In genomic region chr6:149316108-149316727, GRCh38 we compare ENCODE assay signal across 8 cellular contexts. TPM values are rescaled to one million over a fixed set of nuclear protein-coding genes. Genes with fewer than 3 reads are reported as not detected.
DNase-seq lines count a peak whose midpoint lies in the region; ATAC-seq lines count a peak whose summit lies in the region.

No MANE protein-coding gene starts in this region.

- H3K4me1 ChIP-seq in iPS-20b (ENCODE audit: insufficient read depth, low read length) = peaks cover 14% of the 10 kb centered on the region

- H3K9me3 ChIP-seq in iPS-20b (ENCODE audit: insufficient read depth, low read depth, low read length) = no peaks in the 10 kb centered on the region

- H3K36me3 ChIP-seq in iPS-20b (ENCODE audit: insufficient read depth, low read depth, low read length) = no peaks in the 10 kb centered on the region

- peaks cover 21% of the 10 kb centered on the region for H3K36me3 Mint-ChIP-seq in activated T-helper 2 cell treated with anti-CD3 and anti-CD28 coated beads, Interferon-gamma antibody, Interleukin-2, Interleukin-4, amounts not matched to agents 10 μg/mL and 5 μg/mL and 100 μg/mL, durations not matched to agents 14 hours and 24 hours and 36 hours (ENCODE audit: low read depth)

- no peak for ATAC-seq in stimulated activated naive CD8-positive, alpha-beta T cell treated with anti-CD3 and anti-CD28 coated beads, Interleukin-15, amount 100 ng/mL, for 72 hours
- no peak for ATAC-seq in GM21717 (IDR thresholded peaks at IDR 0.05; ENCODE audit: unreplicated experiment)
- ATAC-seq in GM21423 (IDR thresholded peaks at IDR 0.05; ENCODE audit: unreplicated experiment) = no peak

- no peaks in the 10 kb centered on the region for H3K27me3 Mint-ChIP-seq in activated T-helper 2 cell treated with anti-CD3 and anti-CD28 coated beads, Interferon-gamma antibody, Interleukin-2, Interleukin-4, amounts not matched to agents 10 μg/mL and 5 μg/mL and 100 μg/mL, durations not matched to agents 14 hours and 24 hours and 36 hours (ENCODE audit: low read depth)
- no peaks in the 10 kb centered on the region for H3K27me3 Mint-ChIP-seq in stimulated activated naive CD8-positive, alpha-beta T cell treated with anti-CD3 and anti-CD28 coated beads, Interleukin-15, amount 100 ng/mL, for 72 hours

- peaks cover 36% of the 10 kb centered on the region for H3K4me1 Mint-ChIP-seq in activated T-helper 2 cell treated with anti-CD3 and anti-CD28 coated beads, Interferon-gamma antibody, Interleukin-2, Interleukin-4, amounts not matched to agents 10 μg/mL and 5 μg/mL and 100 μg/mL, durations not matched to agents 14 hours and 24 hours and 36 hours (ENCODE audit: low read depth)
- H3K4me1 Mint-ChIP-seq in stimulated activated naive CD8-positive, alpha-beta T cell treated with anti-CD3 and anti-CD28 coated beads, Interleukin-15, amount 100 ng/mL, for 72 hours = peaks cover 27% of the 10 kb centered on the region

- no peaks in the 10 kb centered on the region for H3K27me3 ChIP-seq in iPS-20b (ENCODE audit: insufficient read depth, low read length)

- peak overlapping the region; percentile 85 for H3K27ac Mint-ChIP-seq in activated T-helper 2 cell treated with anti-CD3 and anti-CD28 coated beads, Interferon-gamma antibody, Interleukin-2, Interleukin-4, amounts not matched to agents 10 μg/mL and 5 μg/mL and 100 μg/mL, durations not matched to agents 14 hours and 24 hours and 36 hours
- H3K27ac Mint-ChIP-seq in stimulated activated naive CD8-positive, alpha-beta T cell treated with anti-CD3 and anti-CD28 coated beads, Interleukin-15, amount 100 ng/mL, for 72 hours = peak overlapping the region; percentile 89 to 91

- peaks cover 6% of the 10 kb centered on the region for H3K9me3 Mint-ChIP-seq in activated T-helper 2 cell treated with anti-CD3 and anti-CD28 coated beads, Interferon-gamma antibody, Interleukin-2, Interleukin-4, amounts not matched to agents 10 μg/mL and 5 μg/mL and 100 μg/mL, durations not matched to agents 14 hours and 24 hours and 36 hours
- H3K9me3 Mint-ChIP-seq in stimulated activated naive CD8-positive, alpha-beta T cell treated with anti-CD3 and anti-CD28 coated beads, Interleukin-15, amount 100 ng/mL, for 72 hours = peaks cover 0 to 8% of the 10 kb centered on the region in 2 donors

- H3K9ac ChIP-seq in iPS-20b (ENCODE audit: low read depth, low read length) = peak overlapping the region; percentile 75; the same call in 1 of the 2 replicates

- intact Hi-C loops in activated T-helper 2 cell treated with anti-CD3 and anti-CD28 coated beads, Interferon-gamma antibody, Interleukin-2, Interleukin-4, amounts not matched to agents 10 μg/mL and 5 μg/mL and 100 μg/mL, durations not matched to agents 14 hours and 24 hours and 36 hours (cut with micrococcal nuclease) = loop anchor here (2.0 to 5.0 kb wide), 5 partner anchors 31 to 251 kb away; partner anchors contain the start of genes GINM1 and ZC3H12D

- H3K4me3 ChIP-seq in iPS-20b (ENCODE audit: low read length) = peak overlapping the region; percentile 79

- H3K27ac ChIP-seq in iPS-20b (ENCODE audit: low read length) = no peak overlapping the region

- DNase-seq in NCI-H1092 treated with DMSO at 0.1 percent for 48 hours (lab: John Stamatoyannopoulos, UW) = peak; percentile 23
- DNase-seq in NCI-H1092 (lab: John Stamatoyannopoulos, UW) = no peak
- DNase-seq in activated T-helper 2 cell treated with anti-CD3 and anti-CD28 coated beads, Interferon-gamma antibody, Interleukin-2, Interleukin-4, amounts not matched to agents 10 μg/mL and 5 μg/mL and 100 μg/mL, durations not matched to agents 14 hours and 24 hours and 36 hours (ENCODE audit: low spot score) = no peak
- no peak for DNase-seq in stimulated activated naive CD8-positive, alpha-beta T cell treated with anti-CD3 and anti-CD28 coated beads, Interleukin-15, amount 100 ng/mL, for 72 hours
- no peak for DNase-seq in NCI-H748 treated with DMSO at 0.1 percent for 48 hours (lab: John Stamatoyannopoulos, UW)

- peak overlapping the region; percentile 95 for H3K4me3 Mint-ChIP-seq in activated T-helper 2 cell treated with anti-CD3 and anti-CD28 coated beads, Interferon-gamma antibody, Interleukin-2, Interleukin-4, amounts not matched to agents 10 μg/mL and 5 μg/mL and 100 μg/mL, durations not matched to agents 14 hours and 24 hours and 36 hours (ENCODE audit: low read depth)
- peak overlapping the region; percentile 80 for H3K4me3 Mint-ChIP-seq in stimulated activated naive CD8-positive, alpha-beta T cell treated with anti-CD3 and anti-CD28 coated beads, Interleukin-15, amount 100 ng/mL, for 72 hours

RNA-seq across cellular contexts. Expression of gene TAB2, which starts 1.3 kb away (rescaled TPM):
- total RNA-seq in activated T-helper 2 cell treated with anti-CD3 and anti-CD28 coated beads, Interferon-gamma antibody, Interleukin-2, Interleukin-4, amounts not matched to agents 10 μg/mL and 5 μg/mL and 100 μg/mL, durations not matched to agents 14 hours and 24 hours and 36 hours = 106 and 110 TPM in 2 replicates
